ENCODE assay signal across 19 cellular contexts in the genomic region with DNA sequence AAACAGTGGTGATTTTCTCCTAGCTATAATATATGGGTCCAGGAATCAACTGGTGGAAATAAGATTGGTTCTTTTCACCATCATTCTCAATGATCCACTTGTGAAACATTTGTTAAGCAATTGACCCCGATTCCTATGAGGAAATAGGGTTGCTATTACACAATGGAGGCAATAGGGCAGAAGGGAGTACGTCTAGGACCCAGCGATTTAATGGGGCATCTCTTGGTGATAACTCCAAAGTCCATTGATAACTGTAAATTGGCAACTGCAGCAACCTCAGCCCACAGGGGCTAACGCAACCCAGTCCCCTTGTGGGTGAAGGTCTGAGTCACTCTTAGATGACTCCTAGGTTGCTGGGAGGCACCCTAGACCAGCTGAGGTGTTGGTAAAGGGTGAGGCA.
DNase-seq lines count a peak whose midpoint lies in the region; ATAC-seq, FAIRE-seq and TF ChIP-seq lines count a peak whose summit lies in the region.
"Had no signal": no experiment of that assay in that cellular context is flagged by ENCODE, and none has a peak within 500 bp of the region (broad histone marks: within the 10 kb centered on the region; RNA-seq: fewer than 3 reads in every experiment).

No MANE protein-coding gene starts in this region.

- DNase-seq in MCF 10A (ENCODE audit: unreplicated experiment) (peak; percentile 9), breast epithelium (ENCODE audit: low spot score in 2 of 2) (no peak), K562 (ENCODE audit: extremely low read depth in 1 of 4, low spot score in 3 of 4) (no peak), DMS53 treated with DMSO at 0.1 percent for 48 hours (lab: John Stamatoyannopoulos, UW; ENCODE audit: unreplicated experiment) (no peak), frontal cortex (ENCODE audit: low spot score in 2 of 2) (no peak)
- DNase-seq: ACHN; BE2C; Caco-2; CD4-positive, alpha-beta T cell; DMS79 treated with DMSO at 0.1 percent for 48 hours; GF-D8; H9 had no signal

- H3K4me3 Mint-ChIP-seq in MCF 10A (ENCODE audit: unreplicated experiment): no peak overlapping the region
- H3K4me3 Mint-ChIP-seq: CD4-positive, alpha-beta T cell; H9 had no signal

- POLR2A ChIA-PET in MCF 10A (lab: Yijun Ruan, JAX): interaction anchor here (1.1 kb wide), 1 partner anchor 28 kb away, joined by 3 read pairs; no protein-coding TSS in a partner anchor
- POLR2A ChIA-PET in K562 (lab: Yijun Ruan, JAX): no interaction called here

- ATAC-seq in K562: no peak
- ATAC-seq: GM12878 had no signal

- intact Hi-C loops in MCF 10A (cut with micrococcal nuclease) (no loop called here), breast epithelium (cut with DNase I; ENCODE audit: low total_unique reads) (no loop called here), K562 (cut with micrococcal nuclease) (no loop called here)

- H3K4me1 ChIP-seq in breast epithelium (no peaks in the 10 kb centered on the region), K562 (replicated peaks in 1 of 2; ENCODE audit: control insufficient read depth in 2 of 2, insufficient read depth in 2 of 2, low read length in 2 of 2) (no peaks in the 10 kb centered on the region), liver (ENCODE audit: control insufficient read depth in 4 of 4, insufficient read depth in 4 of 4, low read length in 3 of 4) (peaks cover 2 to 5% (median 3%) of the 10 kb centered on the region in 4 donors)
- H3K4me1 ChIP-seq: BE2C, Caco-2 had no signal

- H3K9me3 ChIP-seq in breast epithelium (no peaks in the 10 kb centered on the region), K562 (replicated peaks; ENCODE audit: control insufficient read depth, insufficient read depth, low read depth, low read length) (no peaks in the 10 kb centered on the region), liver (ENCODE audit: control insufficient read depth in 4 of 4, low read length in 3 of 4) (no peaks in the 10 kb centered on the region)
- H3K9me3 ChIP-seq: BE2C, Caco-2 had no signal

- no peak for TF ChIP-seq POLR2A in breast epithelium (IDR thresholded peaks at IDR 0.05)
- TF ChIP-seq POLR2A in K562 (conservative IDR thresholded peaks at IDR 0.05): no peak

- no peaks in the 10 kb centered on the region for H3K79me2 ChIP-seq in K562 (ENCODE audit: control insufficient read depth, insufficient read depth, low read length)

- no peak for TF ChIP-seq RAD21 in K562 (CRISPR knock-in tag; conservative IDR thresholded peaks at IDR 0.05 in 1 of 2, IDR thresholded peaks at IDR 0.05 in 1 of 2)
- peak; percentile 25 to 55 for TF ChIP-seq RAD21 in liver (IDR thresholded peaks at IDR 0.05)

- H3K36me3 ChIP-seq in breast epithelium (no peaks in the 10 kb centered on the region), K562 (ENCODE audit: control insufficient read depth, insufficient read depth, low read length) (no peaks in the 10 kb centered on the region), liver (ENCODE audit: control insufficient read depth in 4 of 4, insufficient read depth in 3 of 4, low read depth in 1 of 4, low read length in 3 of 4) (no peaks in the 10 kb centered on the region)
- H3K36me3 ChIP-seq: BE2C had no signal

- H3K27ac ChIP-seq in breast epithelium (no peak overlapping the region), K562 (ENCODE audit: extremely low read depth, low read depth, low read length) (no peak overlapping the region), liver (ENCODE audit: low read depth in 1 of 2, low read length in 2 of 2) (no peak overlapping the region)
- H3K27ac ChIP-seq: C4-2B had no signal

- 31% methylated on average over 4 of the region's 4 CpGs for WGBS in K562 (ENCODE audit: insufficient coverage, low coverage, missing lambda C conversion rate)
- 28% methylated on average over 4 of the region's 4 CpGs for WGBS in liver

- no peaks in the 10 kb centered on the region for H4K20me1 ChIP-seq in K562 (replicated peaks; ENCODE audit: control insufficient read depth, insufficient read depth, low read length)

- no peaks in the 10 kb centered on the region for H3K27me3 Mint-ChIP-seq in MCF 10A (ENCODE audit: insufficient read depth, unreplicated experiment)

- H3K9ac ChIP-seq in K562 (ENCODE audit: insufficient read depth in 1 of 2, low read depth in 2 of 2, low read length in 2 of 2) (no peak overlapping the region), liver (ENCODE audit: low read depth in 1 of 2, low read length in 2 of 2) (no peak overlapping the region)

- no peaks in the 10 kb centered on the region for H3K9me3 Mint-ChIP-seq in MCF 10A (ENCODE audit: unreplicated experiment)
- H3K9me3 Mint-ChIP-seq: CD4-positive, alpha-beta T cell; H9 had no signal

- TF ChIP-seq CTCF in MCF 10A (IDR thresholded peaks at IDR 0.05; ENCODE audit: unreplicated experiment): no peak
- no peak for TF ChIP-seq CTCF in breast epithelium (IDR thresholded peaks at IDR 0.05)
- no peak for TF ChIP-seq CTCF in K562 (IDR thresholded peaks at IDR 0.05 in 2 of 3, conservative IDR thresholded peaks at IDR 0.05 in 1 of 3; ENCODE audit: insufficient read depth in 2 of 3, low read depth in 1 of 3, low read length in 3 of 3)
- no peak for TF ChIP-seq CTCF in liver (IDR thresholded peaks at IDR 0.05; ENCODE audit: low read depth, low read length, missing input control)

- FAIRE-seq in K562 (lab: Jason Lieb, UNC): no peak
- no peak for FAIRE-seq in frontal cortex (lab: Jason Lieb, UNC)
- FAIRE-seq: A204.1, D721Med, GM12878, GM19239, H1 had no signal

- CTCF ChIA-PET in MCF 10A (lab: Yijun Ruan, JAX): interaction anchor here (0.5 kb wide), 1 partner anchor 73 kb away, joined by 3 read pairs; no protein-coding TSS in a partner anchor
- CTCF ChIA-PET in K562 (lab: Yijun Ruan, JAX; ENCODE audit: low intra/inter-chr PET ratio): no interaction called here

- H3K9me1 ChIP-seq in K562 (ENCODE audit: control insufficient read depth, insufficient read depth, low read length): no peaks in the 10 kb centered on the region

- H3K4me3 ChIP-seq in breast epithelium (no peak overlapping the region), K562 (no peak overlapping the region), liver (ENCODE audit: low read depth in 1 of 3, low read length in 3 of 3) (no peak overlapping the region)
- H3K4me3 ChIP-seq: GM12878 had no signal

- no peaks in the 10 kb centered on the region for H3K36me3 Mint-ChIP-seq in MCF 10A (ENCODE audit: insufficient read depth, unreplicated experiment)

- H3K4me2 ChIP-seq in K562 (ENCODE audit: insufficient read depth, low read length): no peak overlapping the region

- H3K27ac Mint-ChIP-seq in MCF 10A (ENCODE audit: low read depth, unreplicated experiment): no peak overlapping the region
- H3K27ac Mint-ChIP-seq: CD4-positive, alpha-beta T cell; H9 had no signal

- in situ Hi-C loops in K562 (cut with MboI): no loop called here

- no TSS peak for BruUV-seq in MCF 10A (replicated peaks; lab: Mats Ljungman, UMichigan)
- BruUV-seq in K562 (replicated peaks; lab: Mats Ljungman, UMichigan): no TSS peak

- H3K27me3 ChIP-seq in breast epithelium (no peaks in the 10 kb centered on the region), K562 (ENCODE audit: control insufficient read depth in 2 of 2, insufficient read depth in 2 of 2, low read length in 2 of 2) (no peaks in the 10 kb centered on the region), liver (ENCODE audit: control insufficient read depth in 4 of 4, insufficient read depth in 4 of 4, low read length in 3 of 4) (no peaks in the 10 kb centered on the region)
- H3K27me3 ChIP-seq: BE2C had no signal

- no peak for TF ChIP-seq EP300 in K562 (IDR thresholded peaks at IDR 0.05; ENCODE audit: low read length)

- H2AFZ ChIP-seq in K562 (ENCODE audit: low read depth, low read length): no peak overlapping the region

- H3K4me1 Mint-ChIP-seq in MCF 10A (ENCODE audit: insufficient read depth, unreplicated experiment): no peaks in the 10 kb centered on the region

TF ChIP-seq in K562, 482 proteins besides CTCF, POLR2A, EP300 and RAD21 (continues in another document):
- no peak for TF ChIP-seq JUND (IDR thresholded peaks at IDR 0.05; ENCODE audit: borderline replicate concordance, low read depth, low read length)
- TF ChIP-seq JUND (tag; IDR thresholded peaks at IDR 0.05; ENCODE audit: borderline replicate concordance, low read depth, low read length): no peak

TF ChIP-seq in liver, 16 proteins besides CTCF, POLR2A, EP300 and RAD21 (continues in another document):
- TF ChIP-seq FOXA1 (IDR thresholded peaks at IDR 0.05) (peak; percentile 38), EGR1 (IDR thresholded peaks at IDR 0.05; ENCODE audit: low read depth in 2 of 2) (no peak), YY1 (IDR thresholded peaks at IDR 0.05) (peak; percentile 76), NR2F2 (IDR thresholded peaks at IDR 0.05) (peak; percentile 57), RXRA (IDR thresholded peaks at IDR 0.05) (peak; percentile 87 to 91), HNF4A (conservative IDR thresholded peaks at IDR 0.05) (peak; percentile 98 to 99), HNF4G (IDR thresholded peaks at IDR 0.05) (peak; percentile 98)
- TF ChIP-seq, protein P1, sequence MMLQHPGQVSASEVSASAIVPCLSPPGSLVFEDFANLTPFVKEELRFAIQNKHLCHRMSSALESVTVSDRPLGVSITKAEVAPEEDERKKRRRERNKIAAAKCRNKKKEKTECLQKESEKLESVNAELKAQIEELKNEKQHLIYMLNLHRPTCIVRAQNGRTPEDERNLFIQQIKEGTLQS (IDR thresholded peaks at IDR 0.05): peak; percentile 81
- TF ChIP-seq, protein P2, sequence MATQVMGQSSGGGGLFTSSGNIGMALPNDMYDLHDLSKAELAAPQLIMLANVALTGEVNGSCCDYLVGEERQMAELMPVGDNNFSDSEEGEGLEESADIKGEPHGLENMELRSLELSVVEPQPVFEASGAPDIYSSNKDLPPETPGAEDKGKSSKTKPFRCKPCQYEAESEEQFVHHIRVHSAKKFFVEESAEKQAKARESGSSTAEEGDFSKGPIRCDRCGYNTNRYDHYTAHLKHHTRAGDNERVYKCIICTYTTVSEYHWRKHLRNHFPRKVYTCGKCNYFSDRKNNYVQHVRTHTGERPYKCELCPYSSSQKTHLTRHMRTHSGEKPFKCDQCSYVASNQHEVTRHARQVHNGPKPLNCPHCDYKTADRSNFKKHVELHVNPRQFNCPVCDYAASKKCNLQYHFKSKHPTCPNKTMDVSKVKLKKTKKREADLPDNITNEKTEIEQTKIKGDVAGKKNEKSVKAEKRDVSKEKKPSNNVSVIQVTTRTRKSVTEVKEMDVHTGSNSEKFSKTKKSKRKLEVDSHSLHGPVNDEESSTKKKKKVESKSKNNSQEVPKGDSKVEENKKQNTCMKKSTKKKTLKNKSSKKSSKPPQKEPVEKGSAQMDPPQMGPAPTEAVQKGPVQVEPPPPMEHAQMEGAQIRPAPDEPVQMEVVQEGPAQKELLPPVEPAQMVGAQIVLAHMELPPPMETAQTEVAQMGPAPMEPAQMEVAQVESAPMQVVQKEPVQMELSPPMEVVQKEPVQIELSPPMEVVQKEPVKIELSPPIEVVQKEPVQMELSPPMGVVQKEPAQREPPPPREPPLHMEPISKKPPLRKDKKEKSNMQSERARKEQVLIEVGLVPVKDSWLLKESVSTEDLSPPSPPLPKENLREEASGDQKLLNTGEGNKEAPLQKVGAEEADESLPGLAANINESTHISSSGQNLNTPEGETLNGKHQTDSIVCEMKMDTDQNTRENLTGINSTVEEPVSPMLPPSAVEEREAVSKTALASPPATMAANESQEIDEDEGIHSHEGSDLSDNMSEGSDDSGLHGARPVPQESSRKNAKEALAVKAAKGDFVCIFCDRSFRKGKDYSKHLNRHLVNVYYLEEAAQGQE (IDR thresholded peaks at IDR 0.05): no peak
